ENCODE assay signal across 12 cellular contexts in genomic region chr5:82413302-82414042, GRCh38.
DNase-seq lines count a peak whose midpoint lies in the region; ATAC-seq and TF ChIP-seq lines count a peak whose summit lies in the region.
"Had no signal": no experiment of that assay in that cellular context is flagged by ENCODE, and none has a peak within 500 bp of the region (broad histone marks: within the 10 kb centered on the region; RNA-seq: fewer than 3 reads in every experiment).

No MANE protein-coding gene starts in this region.

- H3K36me3 Mint-ChIP-seq in activated naive CD4-positive, alpha-beta T cell treated with anti-CD3 and anti-CD28 coated beads, Interleukin-2, amount 50 U/mL, for 72 hours = no peaks in the 10 kb centered on the region

- no peaks in the 10 kb centered on the region for H3K36me3 ChIP-seq in psoas muscle (ENCODE audit: insufficient read depth in 1 of 2, low read depth in 1 of 2)

- peak overlapping the region; percentile 79 for H3K27ac ChIP-seq in RWPE1
- H3K27ac ChIP-seq in epithelial cell of prostate = peak overlapping the region; percentile 19
- peak overlapping the region; percentile 40 for H3K27ac ChIP-seq in psoas muscle

- in situ Hi-C loops in GM13977 (cut with MboI; ENCODE audit: low pct_unique_long_range_greater_than_20kb, low sequenced_read_pairs, unreplicated experiment) = no loop called here

- no peaks in the 10 kb centered on the region for H3K9me3 Mint-ChIP-seq in activated naive CD4-positive, alpha-beta T cell treated with anti-CD3 and anti-CD28 coated beads, Interleukin-2, amount 50 U/mL, for 72 hours
- H3K9me3 Mint-ChIP-seq: activated T-cell treated with anti-CD3 and anti-CD28 coated beads, Interleukin-2, amount 50 U/mL, for 72 hours; endodermal cell had no signal

- CTCF ChIA-PET in RWPE1 (lab: Yijun Ruan, JAX) = interaction anchor here (0.6 kb wide), 1 partner anchor 678 kb away, joined by 4 read pairs; no protein-coding TSS in a partner anchor

- no peak overlapping the region for H3K4me3 ChIP-seq in psoas muscle

- POLR2A ChIA-PET in RWPE1 (lab: Yijun Ruan, JAX; ENCODE audit: low non-redundant PET) = interaction anchor here (0.7 kb wide), 1 partner anchor 721 kb away, joined by 5 read pairs; no protein-coding TSS in a partner anchor

- WGBS in psoas muscle, 3 donors = 62 to 65% (median 62%) methylated on average over 7 of the region's 7 CpGs

- H3K9me3 ChIP-seq in psoas muscle = no peaks in the 10 kb centered on the region

- TF ChIP-seq CTCF in RWPE1 (conservative IDR thresholded peaks at IDR 0.05; ENCODE audit: low read depth) (no peak), psoas muscle (IDR thresholded peaks at IDR 0.05) (no peak), GM13977 (IDR thresholded peaks at IDR 0.05; ENCODE audit: extremely low read depth, insufficient read depth, missing control alignments) (no peak)

- intact Hi-C loops in psoas muscle (cut with DNase I) = no loop called here

- H3K4me1 ChIP-seq in psoas muscle = no peaks in the 10 kb centered on the region

- no peak overlapping the region for H3K27ac Mint-ChIP-seq in activated naive CD4-positive, alpha-beta T cell treated with anti-CD3 and anti-CD28 coated beads, Interleukin-2, amount 50 U/mL, for 72 hours
- H3K27ac Mint-ChIP-seq: activated T-cell treated with anti-CD3 and anti-CD28 coated beads, Interleukin-2, amount 50 U/mL, for 72 hours; endodermal cell had no signal

- no peak for ATAC-seq in psoas muscle
- no peak for ATAC-seq in activated naive CD4-positive, alpha-beta T cell treated with anti-CD3 and anti-CD28 coated beads, Interleukin-2, amount 50 U/mL, for 72 hours
- ATAC-seq: activated T-cell treated with anti-CD3 and anti-CD28 coated beads, Interleukin-2, amount 50 U/mL, for 72 hours had no signal

- peak; percentile 85 for DNase-seq in EL
- DNase-seq in RWPE1 (ENCODE audit: low spot score) = peak; percentile 78
- peak; percentile 73 for DNase-seq in epithelial cell of prostate (ENCODE audit: low read depth, low spot score)
- no peak for DNase-seq in psoas muscle
- no peak for DNase-seq in RKO (ENCODE audit: low spot score)
- DNase-seq in activated naive CD4-positive, alpha-beta T cell treated with anti-CD3 and anti-CD28 coated beads, Interleukin-2, amount 50 U/mL, for 72 hours (ENCODE audit: low spot score in 2 of 2) = no peak
- DNase-seq in NCI-H2081 (lab: John Stamatoyannopoulos, UW) = no peak
- no peak for DNase-seq in GM13977 (ENCODE audit: low spot score)
- DNase-seq: activated T-cell treated with anti-CD3 and anti-CD28 coated beads, Interleukin-2, amount 50 U/mL, for 72 hours; endodermal cell; NCI-H345; stimulated activated CD4-positive, alpha-beta T cell treated with anti-CD3 and anti-CD28 coated beads, Interleukin-15, amount 100 ng/mL, for 24 hours had no signal

- no peaks in the 10 kb centered on the region for H3K27me3 ChIP-seq in psoas muscle (ENCODE audit: insufficient read depth in 3 of 3, low read length in 2 of 3)

Comparison
In these comparisons a context has a peak if more than half of its experiments do, and no peak if none do; other contexts are left out.
1. DNase-seq: peak in EL (single experiment), RWPE1 (single experiment) and epithelial cell of prostate (single experiment); none in psoas muscle (0 of 2), RKO (single experiment), activated naive CD4-positive, alpha-beta T cell treated with anti-CD3 and anti-CD28 coated beads, Interleukin-2, amount 50 U/mL, for 72 hours (0 of 2), NCI-H2081 (0 of 2) and GM13977 (single experiment).
2. H3K27ac ChIP-seq: peak in every context shown above with its lines; median percentile 79 in RWPE1; 40 in psoas muscle; 19 in epithelial cell of prostate.